Comparison of ENCODE assay signal across 35 cellular contexts in genomic region chr6:159278626-159279025, GRCh38.
"Had no signal": no experiment of that assay in that cellular context is flagged by ENCODE, and none has a peak within 500 bp of the region (broad histone marks: within the 10 kb centered on the region; RNA-seq: fewer than 3 reads in every experiment).

No MANE protein-coding gene starts in this region.

- H3K9me3 ChIP-seq: MG63 had no signal

- DNase-seq: Karpas-422, Kasumi-1, MG63, MM.1S, MV-4-11, NCI-H1048, NCI-H1092, NCI-H1092 treated with DMSO at 0.1 percent for 48 hours, NCI-H1105, NCI-H1105 treated with DMSO at 0.1 percent for 48 hours, NCI-H1417, NCI-H1417 treated with DMSO at 0.1 percent for 48 hours, NCI-H1436, NCI-H1436 treated with DMSO at 0.1 percent for 48 hours, NCI-H146, NCI-H1694, NCI-H1694 treated with DMSO at 0.1 percent for 48 hours, NCI-H187, NCI-H187 treated with DMSO at 0.1 percent for 48 hours, NCI-H1930, NCI-H2029, NCI-H2029 treated with DMSO at 0.1 percent for 48 hours, NCI-H2081, NCI-H2081 treated with DMSO at 0.1 percent for 48 hours, NCI-H2107, NCI-H2171, NCI-H2171 treated with DMSO at 0.1 percent for 48 hours, NCI-H2227 treated with DMSO at 0.1 percent for 48 hours, NCI-H226, NCI-H345, NCI-H446, NCI-H446 treated with DMSO at 0.1 percent for 48 hours, NCI-H510A, NCI-H510A treated with DMSO at 0.1 percent for 48 hours, NCI-H524 had no signal

- H3K27me3 ChIP-seq: MG63 had no signal

- H3K36me3 ChIP-seq: MG63 had no signal

- H3K4me3 ChIP-seq: MG63 had no signal
